1 cellular context compared by ENCODE assay signal in the genomic region with DNA sequence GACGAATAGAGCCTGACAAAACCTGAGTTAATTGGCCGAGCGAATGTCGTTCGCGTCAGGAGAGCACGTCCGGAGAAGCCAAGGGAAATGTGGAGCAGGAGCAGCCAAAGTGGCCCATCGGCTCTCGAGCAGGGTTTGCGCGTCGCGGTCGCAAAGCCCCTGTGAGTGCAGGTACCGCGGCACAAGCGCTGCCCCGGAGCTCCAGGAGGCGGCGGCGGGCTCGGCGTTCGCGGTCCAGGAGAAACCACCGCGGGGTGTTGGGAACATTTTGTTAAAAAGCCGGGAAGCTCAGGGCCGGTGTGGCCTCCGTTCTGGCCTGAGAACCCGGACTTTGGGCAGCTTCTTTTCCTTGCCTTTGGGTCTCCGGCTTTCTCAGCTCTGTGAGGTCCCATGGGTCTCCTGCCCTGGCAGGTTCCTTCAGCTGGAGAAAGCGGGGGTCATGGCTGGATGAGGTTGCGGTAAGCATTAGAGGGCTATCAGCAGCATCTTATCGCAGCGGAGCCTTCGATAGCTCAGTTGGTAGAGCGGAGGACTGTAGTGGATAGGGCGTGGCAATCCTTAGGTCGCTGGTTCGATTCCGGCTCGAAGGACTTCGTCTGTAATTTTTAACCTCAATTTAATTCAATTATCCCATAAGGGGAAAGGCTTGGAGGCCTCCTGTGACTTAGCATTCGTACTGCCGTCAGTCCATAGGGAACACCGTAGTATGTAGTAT.
TF ChIP-seq lines count a peak whose summit lies in the region.

No MANE protein-coding gene starts in this region.

TF ChIP-seq in HepG2, 621 proteins besides CTCF, POLR2A, EP300 and RAD21 (continued from another document and continues in another):
- TF ChIP-seq MXI1 (IDR thresholded peaks at IDR 0.05; ENCODE audit: borderline replicate concordance, low read depth, low read length), result peak; percentile 68; the same call in 2 of the 3 replicates
- TF ChIP-seq PAXIP1 (CRISPR knock-in tag; conservative IDR thresholded peaks at IDR 0.05), result peak; percentile 15; the same call in 1 of the 2 replicates
- TF ChIP-seq JDP2 (CRISPR knock-in tag; IDR thresholded peaks at IDR 0.05; ENCODE audit: borderline replicate concordance), result peak; percentile 17; the same call in 1 of the 2 replicates
- peak; percentile 79; the same call in 1 of the 2 replicates for TF ChIP-seq MLXIP (CRISPR knock-in tag; IDR thresholded peaks at IDR 0.05; ENCODE audit: borderline replicate concordance)
- TF ChIP-seq ZNF547 (CRISPR knock-in tag; IDR thresholded peaks at IDR 0.05), result peak; percentile 87
- TF ChIP-seq FOXK1 (CRISPR knock-in tag; IDR thresholded peaks at IDR 0.05; ENCODE audit: borderline replicate concordance, low read depth), result peak; percentile 33
- TF ChIP-seq HOXA3 (CRISPR knock-in tag; IDR thresholded peaks at IDR 0.05), result peak; percentile 54
- TF ChIP-seq HDAC6 (IDR thresholded peaks at IDR 0.05; ENCODE audit: low read depth, low read length), result no peak
- peak; percentile 42; the same call in 1 of the 2 replicates for TF ChIP-seq ZNF501 (CRISPR knock-in tag; IDR thresholded peaks at IDR 0.05)
- peak; percentile 93 for TF ChIP-seq SNAI1 (CRISPR knock-in tag; IDR thresholded peaks at IDR 0.05; ENCODE audit: borderline replicate concordance)
- TF ChIP-seq, protein P1, sequence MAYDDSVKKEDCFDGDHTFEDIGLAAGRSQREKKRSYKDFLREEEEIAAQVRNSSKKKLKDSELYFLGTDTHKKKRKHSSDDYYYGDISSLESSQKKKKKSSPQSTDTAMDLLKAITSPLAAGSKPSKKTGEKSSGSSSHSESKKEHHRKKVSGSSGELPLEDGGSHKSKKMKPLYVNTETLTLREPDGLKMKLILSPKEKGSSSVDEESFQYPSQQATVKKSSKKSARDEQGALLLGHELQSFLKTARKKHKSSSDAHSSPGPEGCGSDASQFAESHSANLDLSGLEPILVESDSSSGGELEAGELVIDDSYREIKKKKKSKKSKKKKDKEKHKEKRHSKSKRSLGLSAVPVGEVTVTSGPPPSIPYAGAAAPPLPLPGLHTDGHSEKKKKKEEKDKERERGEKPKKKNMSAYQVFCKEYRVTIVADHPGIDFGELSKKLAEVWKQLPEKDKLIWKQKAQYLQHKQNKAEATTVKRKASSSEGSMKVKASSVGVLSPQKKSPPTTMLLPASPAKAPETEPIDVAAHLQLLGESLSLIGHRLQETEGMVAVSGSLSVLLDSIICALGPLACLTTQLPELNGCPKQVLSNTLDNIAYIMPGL (CRISPR knock-in tag; IDR thresholded peaks at IDR 0.05; ENCODE audit: borderline replicate concordance in 1 of 2, low read depth in 1 of 2), result peak; percentile 99 to 100
- peak; percentile 55 for TF ChIP-seq HDAC2 (CRISPR knock-in tag; IDR thresholded peaks at IDR 0.05)
- TF ChIP-seq KDM2A (CRISPR knock-in tag; IDR thresholded peaks at IDR 0.05; ENCODE audit: borderline replicate concordance, low read depth), result peak; percentile 99
- TF ChIP-seq ZNF556 (CRISPR knock-in tag; IDR thresholded peaks at IDR 0.05; ENCODE audit: borderline replicate concordance), result peak; percentile 93; the same call in 1 of the 2 replicates
- peak; percentile 50; the same call in 1 of the 2 replicates for TF ChIP-seq ZNF333 (CRISPR knock-in tag; IDR thresholded peaks at IDR 0.05; ENCODE audit: borderline replicate concordance)
- TF ChIP-seq ZNF451 (CRISPR knock-in tag; IDR thresholded peaks at IDR 0.05), result peak; percentile 90
- peak; percentile 78; the same call in 1 of the 2 replicates for TF ChIP-seq SAP130 (CRISPR knock-in tag; IDR thresholded peaks at IDR 0.05; ENCODE audit: low read depth)
- TF ChIP-seq ZFP62 (CRISPR knock-in tag; IDR thresholded peaks at IDR 0.05), result peak; percentile 87; the same call in 1 of the 2 replicates
- no peak; the same call in 1 of the 2 replicates for TF ChIP-seq IRX3 (CRISPR knock-in tag; IDR thresholded peaks at IDR 0.05; ENCODE audit: borderline replicate concordance, low read depth)
- peak; percentile 77 for TF ChIP-seq TBX2 (CRISPR knock-in tag; IDR thresholded peaks at IDR 0.05; ENCODE audit: borderline replicate concordance)
- TF ChIP-seq KIAA2018 (CRISPR knock-in tag; IDR thresholded peaks at IDR 0.05; ENCODE audit: borderline replicate concordance), result peak; percentile 32; the same call in 1 of the 2 replicates
- TF ChIP-seq ZNF687 (CRISPR knock-in tag; IDR thresholded peaks at IDR 0.05), result no peak; the same call in none of the 2 replicates
- TF ChIP-seq, protein P2, sequence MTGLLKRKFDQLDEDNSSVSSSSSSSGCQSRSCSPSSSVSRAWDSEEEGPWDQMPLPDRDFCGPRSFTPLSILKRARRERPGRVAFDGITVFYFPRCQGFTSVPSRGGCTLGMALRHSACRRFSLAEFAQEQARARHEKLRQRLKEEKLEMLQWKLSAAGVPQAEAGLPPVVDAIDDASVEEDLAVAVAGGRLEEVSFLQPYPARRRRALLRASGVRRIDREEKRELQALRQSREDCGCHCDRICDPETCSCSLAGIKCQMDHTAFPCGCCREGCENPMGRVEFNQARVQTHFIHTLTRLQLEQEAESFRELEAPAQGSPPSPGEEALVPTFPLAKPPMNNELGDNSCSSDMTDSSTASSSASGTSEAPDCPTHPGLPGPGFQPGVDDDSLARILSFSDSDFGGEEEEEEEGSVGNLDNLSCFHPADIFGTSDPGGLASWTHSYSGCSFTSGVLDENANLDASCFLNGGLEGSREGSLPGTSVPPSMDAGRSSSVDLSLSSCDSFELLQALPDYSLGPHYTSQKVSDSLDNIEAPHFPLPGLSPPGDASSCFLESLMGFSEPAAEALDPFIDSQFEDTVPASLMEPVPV (CRISPR knock-in tag; IDR thresholded peaks at IDR 0.05), result peak; percentile 86; the same call in 1 of the 2 replicates
- peak; percentile 65 for TF ChIP-seq HOXA9 (CRISPR knock-in tag; IDR thresholded peaks at IDR 0.05; ENCODE audit: borderline replicate concordance)
- TF ChIP-seq GTF3A (CRISPR knock-in tag; conservative IDR thresholded peaks at IDR 0.05), result 0 out of 2 replicates have a peak, but pooled peaks have one; percentile 11
- peak; percentile 82; the same call in 1 of the 2 replicates for TF ChIP-seq KLF6 (CRISPR knock-in tag; IDR thresholded peaks at IDR 0.05)
- peak; percentile 6 for TF ChIP-seq CBFB (CRISPR knock-in tag; IDR thresholded peaks at IDR 0.05)
- peak; percentile 93 for TF ChIP-seq SMAD3 (CRISPR knock-in tag; IDR thresholded peaks at IDR 0.05)
